Comparison of ENCODE assay signal across 1 cellular context in the genomic region with DNA sequence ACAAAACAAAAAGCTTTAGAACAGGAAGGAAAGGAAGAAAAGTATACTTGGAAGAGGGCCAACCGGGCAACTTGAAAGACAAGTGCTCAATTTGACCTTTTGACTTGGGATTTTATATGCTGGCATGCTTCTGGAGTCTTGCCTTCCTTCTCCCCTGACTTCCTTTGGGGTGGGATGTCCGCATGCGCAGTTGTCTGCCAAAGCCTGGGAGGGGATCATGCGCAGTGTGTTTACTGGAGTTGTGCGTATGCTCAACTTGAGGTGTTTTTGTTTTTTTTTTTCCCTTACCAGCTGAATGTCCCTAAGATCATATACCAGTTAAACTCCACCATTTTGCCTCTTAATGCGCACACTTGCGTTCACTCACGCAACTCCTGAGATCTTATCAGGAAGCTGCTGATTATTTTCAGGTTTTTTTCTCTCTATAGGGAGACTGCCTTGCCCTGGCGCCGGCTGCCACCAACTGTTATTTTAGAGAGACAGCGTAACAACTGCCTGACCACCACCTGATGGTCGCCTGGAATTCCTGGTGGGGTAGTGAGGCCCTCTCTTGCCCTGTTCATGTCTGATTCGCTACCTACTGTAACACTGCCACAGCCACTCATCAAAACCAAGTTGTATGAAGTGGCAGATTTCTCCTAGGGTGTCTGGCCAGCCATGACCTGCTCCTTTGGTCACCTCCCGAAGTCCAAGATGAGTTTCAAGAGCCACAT.
TF ChIP-seq lines count a peak whose summit lies in the region.

No MANE protein-coding gene starts in this region.

TF ChIP-seq in GM23338, 12 proteins besides CTCF, POLR2A, EP300 and RAD21 (continued from another document):
- TF ChIP-seq, protein P1, sequence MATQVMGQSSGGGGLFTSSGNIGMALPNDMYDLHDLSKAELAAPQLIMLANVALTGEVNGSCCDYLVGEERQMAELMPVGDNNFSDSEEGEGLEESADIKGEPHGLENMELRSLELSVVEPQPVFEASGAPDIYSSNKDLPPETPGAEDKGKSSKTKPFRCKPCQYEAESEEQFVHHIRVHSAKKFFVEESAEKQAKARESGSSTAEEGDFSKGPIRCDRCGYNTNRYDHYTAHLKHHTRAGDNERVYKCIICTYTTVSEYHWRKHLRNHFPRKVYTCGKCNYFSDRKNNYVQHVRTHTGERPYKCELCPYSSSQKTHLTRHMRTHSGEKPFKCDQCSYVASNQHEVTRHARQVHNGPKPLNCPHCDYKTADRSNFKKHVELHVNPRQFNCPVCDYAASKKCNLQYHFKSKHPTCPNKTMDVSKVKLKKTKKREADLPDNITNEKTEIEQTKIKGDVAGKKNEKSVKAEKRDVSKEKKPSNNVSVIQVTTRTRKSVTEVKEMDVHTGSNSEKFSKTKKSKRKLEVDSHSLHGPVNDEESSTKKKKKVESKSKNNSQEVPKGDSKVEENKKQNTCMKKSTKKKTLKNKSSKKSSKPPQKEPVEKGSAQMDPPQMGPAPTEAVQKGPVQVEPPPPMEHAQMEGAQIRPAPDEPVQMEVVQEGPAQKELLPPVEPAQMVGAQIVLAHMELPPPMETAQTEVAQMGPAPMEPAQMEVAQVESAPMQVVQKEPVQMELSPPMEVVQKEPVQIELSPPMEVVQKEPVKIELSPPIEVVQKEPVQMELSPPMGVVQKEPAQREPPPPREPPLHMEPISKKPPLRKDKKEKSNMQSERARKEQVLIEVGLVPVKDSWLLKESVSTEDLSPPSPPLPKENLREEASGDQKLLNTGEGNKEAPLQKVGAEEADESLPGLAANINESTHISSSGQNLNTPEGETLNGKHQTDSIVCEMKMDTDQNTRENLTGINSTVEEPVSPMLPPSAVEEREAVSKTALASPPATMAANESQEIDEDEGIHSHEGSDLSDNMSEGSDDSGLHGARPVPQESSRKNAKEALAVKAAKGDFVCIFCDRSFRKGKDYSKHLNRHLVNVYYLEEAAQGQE (IDR thresholded peaks at IDR 0.05; ENCODE audit: unreplicated experiment), result no peak
- TF ChIP-seq JUNB (IDR thresholded peaks at IDR 0.05; ENCODE audit: unreplicated experiment) (no peak), CREB1 (CRISPR knock-in tag; IDR thresholded peaks at IDR 0.05; ENCODE audit: low read depth) (no peak), EZH2 (IDR thresholded peaks at IDR 0.05; ENCODE audit: low read depth, unreplicated experiment) (no peak)
